In the genomic region with DNA sequence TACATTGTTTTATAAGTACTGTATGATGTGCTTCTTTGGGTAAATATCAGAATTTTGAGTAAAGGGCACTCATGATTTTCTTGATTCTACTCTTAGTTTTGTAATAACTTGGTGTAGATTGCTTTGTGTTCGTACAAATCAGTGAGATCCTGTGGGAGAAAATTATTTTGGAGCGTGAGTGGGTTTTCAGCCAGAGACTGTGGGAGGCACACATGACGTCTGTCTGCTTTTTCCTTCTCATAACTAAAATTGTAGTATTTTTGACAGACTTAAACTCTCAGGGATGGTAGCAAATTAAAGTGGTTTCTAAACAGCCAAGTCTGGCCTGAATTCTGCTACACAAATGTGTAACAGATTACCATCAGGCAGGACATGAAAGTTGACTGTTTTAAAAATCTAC, we compare ENCODE assay signal across 20 cellular contexts.
"Had no signal": no experiment of that assay in that cellular context is flagged by ENCODE, and none has a peak within 500 bp of the region (broad histone marks: within the 10 kb centered on the region; RNA-seq: fewer than 3 reads in every experiment).

No MANE protein-coding gene starts in this region.

- H3K9me3 Mint-ChIP-seq: neural crest cell had no signal

- H3K4me1 ChIP-seq: colonic mucosa, esophagus squamous epithelium, lower lobe of right lung, right lobe of liver, suprapubic skin, transverse colon, upper lobe of right lung, vagina had no signal

- H3K36me3 Mint-ChIP-seq: natural killer cell; stimulated activated naive B cell treated with anti-CD40 and anti-IgM and Interleukin-4, amounts not matched to agents 10 μg/mL and 1 μg/mL and 100 μg/mL, for 72 hours had no signal

- H3K27ac ChIP-seq: colonic mucosa, esophagus squamous epithelium, lower lobe of right lung, right lobe of liver, suprapubic skin, transverse colon, upper lobe of right lung, vagina had no signal

- H3K27me3 Mint-ChIP-seq: effector memory CD8-positive, alpha-beta T cell; stimulated activated naive B cell treated with anti-CD40 and anti-IgM and Interleukin-4, amounts not matched to agents 10 μg/mL and 1 μg/mL and 100 μg/mL, for 72 hours; stimulated activated naive CD8-positive, alpha-beta T cell treated with anti-CD3 and anti-CD28 coated beads, Interleukin-15, Interleukin-2, amounts not matched to agents 100 ng/mL and 50 ng/mL, for 24 hours had no signal

- H3K9me3 ChIP-seq: colonic mucosa, esophagus squamous epithelium, lower lobe of right lung, right lobe of liver, suprapubic skin, transverse colon, upper lobe of right lung, vagina had no signal

- H3K36me3 ChIP-seq: colonic mucosa, esophagus squamous epithelium, lower lobe of right lung, right lobe of liver, suprapubic skin, transverse colon, upper lobe of right lung, vagina had no signal

- H3K27me3 ChIP-seq: colonic mucosa, esophagus squamous epithelium, right lobe of liver, suprapubic skin, transverse colon, upper lobe of right lung, vagina had no signal

- H3K4me3 ChIP-seq: colonic mucosa, esophagus squamous epithelium, lower lobe of right lung, right lobe of liver, suprapubic skin, transverse colon, upper lobe of right lung, vagina had no signal

- H3K4me3 Mint-ChIP-seq: effector memory CD8-positive, alpha-beta T cell; natural killer cell; neural crest cell; stimulated activated naive B cell treated with anti-CD40 and anti-IgM and Interleukin-4, amounts not matched to agents 10 μg/mL and 1 μg/mL and 100 μg/mL, for 72 hours; stimulated activated naive CD8-positive, alpha-beta T cell treated with anti-CD3 and anti-CD28 coated beads, Interleukin-15, Interleukin-2, amounts not matched to agents 100 ng/mL and 50 ng/mL, for 24 hours had no signal

- H3K27ac Mint-ChIP-seq: effector memory CD8-positive, alpha-beta T cell; natural killer cell; stimulated activated naive B cell treated with anti-CD40 and anti-IgM and Interleukin-4, amounts not matched to agents 10 μg/mL and 1 μg/mL and 100 μg/mL, for 72 hours; stimulated activated naive CD8-positive, alpha-beta T cell treated with anti-CD3 and anti-CD28 coated beads, Interleukin-15, Interleukin-2, amounts not matched to agents 100 ng/mL and 50 ng/mL, for 24 hours had no signal

- H3K4me1 Mint-ChIP-seq: natural killer cell; neural crest cell; stimulated activated naive B cell treated with anti-CD40 and anti-IgM and Interleukin-4, amounts not matched to agents 10 μg/mL and 1 μg/mL and 100 μg/mL, for 72 hours had no signal

- DNase-seq: colonic mucosa; dermis blood vessel endothelial cell; effector memory CD8-positive, alpha-beta T cell; erythroblast; esophagus squamous epithelium; left ventricle myocardium superior; lower lobe of right lung; natural killer cell; posterior cingulate gyrus; right lobe of liver; small intestine; stimulated activated CD4-positive, alpha-beta T cell treated with anti-CD3 and anti-CD28 coated beads, Interleukin-15, amount 100 ng/mL, for 24 hours; stimulated activated CD4-positive, alpha-beta T cell treated with anti-CD3 and anti-CD28 coated beads, Interleukin-2, amount 100 ng/mL, for 48 hours; stimulated activated naive B cell treated with anti-CD40 and anti-IgM and Interleukin-4, amounts not matched to agents 10 μg/mL and 1 μg/mL and 100 μg/mL, for 72 hours; transverse colon; upper lobe of right lung had no signal
